In genomic region chr1:183185941-183186490, GRCh38 we compare ENCODE assay signal across 1 cellular context.
TF ChIP-seq lines count a peak whose summit lies in the region.

Gene LAMC2, plus strand, starts transcription at chr1:183186264. Its CDS starts 89 bp downstream, at chr1:183186353.

TF ChIP-seq in GM12878, 131 proteins besides CTCF, POLR2A, EP300 and RAD21 (continued from another document):
- TF ChIP-seq ZBTB40 (IDR thresholded peaks at IDR 0.05; ENCODE audit: borderline replicate concordance) (no peak), ELK1 (IDR thresholded peaks at IDR 0.05; ENCODE audit: low read depth, low read length) (no peak)
